In the genomic region with DNA sequence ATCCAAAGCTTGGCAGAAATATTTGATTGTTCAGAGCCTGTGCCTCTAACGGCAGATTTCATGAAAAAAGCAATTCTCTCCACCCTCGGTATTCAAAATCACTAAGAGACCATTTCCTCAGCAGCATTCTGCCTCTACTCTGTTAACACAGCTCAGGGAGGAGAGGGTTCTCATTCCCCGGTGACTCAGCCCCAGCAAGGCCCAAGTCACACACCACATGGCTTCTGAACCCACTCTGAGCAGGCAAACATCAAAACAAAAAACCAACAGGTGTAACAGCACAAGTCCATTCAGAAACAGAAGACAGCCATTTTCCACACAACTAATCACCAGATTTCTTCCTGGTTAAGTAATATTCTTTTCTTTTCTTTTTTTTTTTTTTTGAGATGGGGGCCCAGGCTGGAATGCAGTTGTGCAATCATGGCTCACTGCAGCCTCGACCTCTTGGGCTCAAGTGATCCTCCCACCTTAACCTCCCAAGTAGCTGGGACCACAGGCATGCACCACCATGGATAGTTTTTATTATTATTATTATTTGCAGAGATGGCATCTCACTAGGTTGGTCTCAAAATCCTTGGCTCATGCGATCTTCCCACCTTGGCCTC, we compare ENCODE assay signal across 8 cellular contexts. TPM values are rescaled to one million over a fixed set of nuclear protein-coding genes. Genes with fewer than 3 reads are reported as not detected.
DNase-seq lines count a peak whose midpoint lies in the region; ATAC-seq and TF ChIP-seq lines count a peak whose summit lies in the region.

No MANE protein-coding gene starts in this region.

- no peak overlapping the region for H3K4ac ChIP-seq in H9 (ENCODE audit: low read depth, low read length)

- no peaks in the 10 kb centered on the region; the same call in 1 of the 2 replicates for H3K79me2 ChIP-seq in H9 (ENCODE audit: insufficient read depth, low read length)

- no peak overlapping the region for H2BK12ac ChIP-seq in H9 (ENCODE audit: insufficient read length, low read depth, low read length)

- peaks cover 33 to 35% of the 10 kb centered on the region in 2 experiments for H3K4me1 Mint-ChIP-seq in H9

- H3K79me1 ChIP-seq in H9 (ENCODE audit: insufficient read depth, low read depth, low read length, poor library complexity, severe bottlenecking), result no peaks in the 10 kb centered on the region

- no peaks in the 10 kb centered on the region for H3K27me3 ChIP-seq in H9 (ENCODE audit: insufficient read depth, low read length)
- H3K27me3 ChIP-seq in BE2C, result no peaks in the 10 kb centered on the region

- no peak overlapping the region for H2BK120ac ChIP-seq in H9 (ENCODE audit: low read depth, low read length, poor library complexity, severe bottlenecking)

- H3K56ac ChIP-seq in H9 (ENCODE audit: insufficient read length, low read depth, low read length), result no peak overlapping the region

- H3T11ph ChIP-seq in H9 (ENCODE audit: low read length), result no peak overlapping the region

- no peaks in the 10 kb centered on the region for H3K23me2 ChIP-seq in H9 (ENCODE audit: insufficient read length, low read depth, low read length, poor library complexity, severe bottlenecking)

- H3K4me1 ChIP-seq in H9 (ENCODE audit: insufficient read depth, low read length) (peaks cover 19% of the 10 kb centered on the region; the same call in 1 of the 2 replicates), BE2C (peaks cover 6% of the 10 kb centered on the region)

- H3K18ac ChIP-seq in H9 (ENCODE audit: insufficient read length, low read depth, low read length), result no peak overlapping the region

- no peak overlapping the region for H2AFZ ChIP-seq in H9 (ENCODE audit: low read length)

- TF ChIP-seq CTCF in AG10803 (conservative IDR thresholded peaks at IDR 0.05; ENCODE audit: low read length) (no peak), H9 (conservative IDR thresholded peaks at IDR 0.05) (no peak), BE2C (IDR thresholded peaks at IDR 0.05; ENCODE audit: low read depth, low read length) (no peak)

- peak overlapping the region; percentile 53 to 93 (median 83); a peak in 5 of 7 replicates for H3K27ac Mint-ChIP-seq in H9

- no peaks in the 10 kb centered on the region for H4K20me1 ChIP-seq in H9 (ENCODE audit: control insufficient read depth, insufficient read depth, insufficient read length)

- H3K36me3 Mint-ChIP-seq in H9 (ENCODE audit: insufficient read depth in 1 of 3, low read depth in 3 of 3), result no peaks in the 10 kb centered on the region; a peak in 1 of 7 replicates

- no peak overlapping the region for H3K4me3 ChIP-seq in AG10803 (ENCODE audit: low read length)
- no peak overlapping the region for H3K4me3 ChIP-seq in BE2C (ENCODE audit: low read depth, low read length)

- no peak overlapping the region for H3K4me2 ChIP-seq in H9 (ENCODE audit: insufficient read depth, insufficient read length, low read length)

- H2BK20ac ChIP-seq in H9 (ENCODE audit: low read depth, low read length, poor library complexity, severe bottlenecking), result no peak overlapping the region

- H3K27ac ChIP-seq in H9 (ENCODE audit: insufficient read length, low read depth, low read length), result peak overlapping the region; percentile 46

- no peaks in the 10 kb centered on the region for H3K27me3 Mint-ChIP-seq in H9 (ENCODE audit: low read depth)

- peak overlapping the region in 1 of 2 experiments; percentile 11; a peak in 1 of 5 replicates for H3K4me3 Mint-ChIP-seq in H9

- ATAC-seq in HG03159 (IDR thresholded peaks at IDR 0.05; ENCODE audit: unreplicated experiment), result no peak

- no CpG with 5 or more reads among the region's 5 CpGs for WGBS in H9 (ENCODE audit: extremely low coverage, insufficient read length, low lambda C conversion rate)

- no peaks in the 10 kb centered on the region for H3K36me3 ChIP-seq in BE2C

- H3K9ac ChIP-seq in H9 (ENCODE audit: extremely low read depth, insufficient read length, low read length), result no peak overlapping the region

- H3K9me3 ChIP-seq in H9 (ENCODE audit: control insufficient read depth, low read depth, low read length) (no peaks in the 10 kb centered on the region), BE2C (no peaks in the 10 kb centered on the region)

- no peak overlapping the region for H3K14ac ChIP-seq in H9 (ENCODE audit: insufficient read depth, low read length)

- no peak overlapping the region for H4K5ac ChIP-seq in H9 (ENCODE audit: insufficient read length, low read depth, low read length)

- H4K8ac ChIP-seq in H9 (replicated peaks; ENCODE audit: insufficient read length, low read depth, low read length), result no peak overlapping the region

- H3K9me3 Mint-ChIP-seq in H9, result peaks cover 0 to 4% of the 10 kb centered on the region in 2 experiments; a peak in 1 of 5 replicates

- H2BK15ac ChIP-seq in H9 (ENCODE audit: low read depth, low read length), result no peak overlapping the region

- H2BK5ac ChIP-seq in H9 (ENCODE audit: insufficient read length, low read length), result peak overlapping the region; percentile 30

- H2AK5ac ChIP-seq in H9 (ENCODE audit: insufficient read length, low read length), result no peak overlapping the region

- no peak overlapping the region for H3K23ac ChIP-seq in H9 (ENCODE audit: insufficient read length, low read depth, low read length)

- H4K91ac ChIP-seq in H9 (ENCODE audit: insufficient read length, low read depth, low read length), result no peak overlapping the region

- DNase-seq in AG10803 (ENCODE audit: low read depth) (peak; percentile 30), H9 (no peak), kidney tubule cell (ENCODE audit: low spot score) (peak; percentile 54), D341Med (ENCODE audit: low spot score) (no peak), BE2C (no peak), superior temporal gyrus (ENCODE audit: extremely low spot score) (no peak)
- DNase-seq in activated CD8-positive, alpha-beta memory T cell treated with anti-CD3 and anti-CD28 coated beads, Interleukin-2, amount 50 U/mL, for 48 hours, result peak; percentile 62

RNA-seq across cellular contexts. Expression of gene GFOD1, which starts 55.4 kb away (rescaled TPM):
- total RNA-seq in H9 (2021), result 6.1 TPM in 2 replicates
- 14.1 TPM for polyA plus RNA-seq in BE2C (2012; ENCODE audit: insufficient read depth, insufficient read length, low read depth)

Comparison
In these comparisons a context has a peak if more than half of its experiments do, and no peak if none do; other contexts are left out.
1. DNase-seq: peak in AG10803 (single experiment), activated CD8-positive, alpha-beta memory T cell treated with anti-CD3 and anti-CD28 coated beads, Interleukin-2, amount 50 U/mL, for 48 hours (single experiment) and kidney tubule cell (single experiment); none in H9 (single experiment), D341Med (single experiment), BE2C (single experiment) and superior temporal gyrus (single experiment).